ENCODE assay signal across 27 cellular contexts in genomic region chr4:101415962-101416361, GRCh38.
DNase-seq lines count a peak whose midpoint lies in the region; ATAC-seq, FAIRE-seq and TF ChIP-seq lines count a peak whose summit lies in the region.
"Had no signal": no experiment of that assay in that cellular context is flagged by ENCODE, and none has a peak within 500 bp of the region (broad histone marks: within the 10 kb centered on the region; RNA-seq: fewer than 3 reads in every experiment).

No MANE protein-coding gene starts in this region.

- H3K4me1 Mint-ChIP-seq in chondrocyte (ENCODE audit: low read depth) (peaks cover 11% of the 10 kb centered on the region), natural killer cell (peaks cover 60 to 63% of the 10 kb centered on the region in 2 donors)

- H3K27ac ChIP-seq in HepG2 (ENCODE audit: extremely low read length, insufficient read depth, low read length) (no peak overlapping the region), right lobe of liver (no peak overlapping the region), subcutaneous abdominal adipose tissue (ENCODE audit: low read depth, low read length) (peak overlapping the region; percentile 27)
- H3K27ac ChIP-seq: A549, C4-2B had no signal

- H3K79me2 ChIP-seq in HepG2 (ENCODE audit: insufficient read depth, low read length): no peaks in the 10 kb centered on the region

- no TSS peak for BruUV-seq in HepG2 (replicated peaks; lab: Mats Ljungman, UMichigan)

- TF ChIP-seq CTCF in HepG2 (CRISPR knock-in tag; IDR thresholded peaks at IDR 0.05) (no peak), right lobe of liver (IDR thresholded peaks at IDR 0.05) (no peak), chondrocyte (IDR thresholded peaks at IDR 0.05) (no peak), natural killer cell (IDR thresholded peaks at IDR 0.05) (no peak)

- no peaks in the 10 kb centered on the region for H3K36me3 ChIP-seq in HepG2 (replicated peaks in 1 of 2; ENCODE audit: control insufficient read depth in 1 of 2, insufficient read depth in 2 of 2, low read length in 2 of 2)
- no peaks in the 10 kb centered on the region for H3K36me3 ChIP-seq in right lobe of liver
- H3K36me3 ChIP-seq in subcutaneous abdominal adipose tissue (ENCODE audit: control insufficient read depth in 5 of 5, insufficient read depth in 5 of 5, low read length in 5 of 5): no peaks in the 10 kb centered on the region

- H3K4me2 ChIP-seq in HepG2 (ENCODE audit: low read depth, low read length): no peak overlapping the region
- H3K4me2 ChIP-seq: A549 had no signal

- no peak for FAIRE-seq in HepG2 (lab: Jason Lieb, UNC)
- FAIRE-seq: A549, GM12892 had no signal

- intact Hi-C loops in HepG2 (cut with micrococcal nuclease; ENCODE audit: unreplicated experiment) (no loop called here), right lobe of liver (cut with DNase I) (no loop called here), natural killer cell (cut with micrococcal nuclease) (loop anchor here (5.0 to 10.0 kb wide), 5 partner anchors 69 to 394 kb away; partner anchors contain the start of gene PPP3CA)

- H3K4me3 Mint-ChIP-seq in chondrocyte (ENCODE audit: unreplicated experiment) (no peak overlapping the region), natural killer cell (peak overlapping the region; percentile 60)
- H3K4me3 Mint-ChIP-seq: CD8-positive, alpha-beta T cell; IgD-negative memory B cell had no signal

- POLR2A ChIA-PET in HepG2 (lab: Yijun Ruan, JAX) (no interaction called here), HEK293T (lab: Yijun Ruan, JAX) (no interaction called here)

- H3K9me3 ChIP-seq in HepG2 (ENCODE audit: low read length) (no peaks in the 10 kb centered on the region), right lobe of liver (no peaks in the 10 kb centered on the region), subcutaneous abdominal adipose tissue (ENCODE audit: control insufficient read depth in 5 of 5, low read length in 5 of 5) (no peaks in the 10 kb centered on the region)
- H3K9me3 ChIP-seq: A549, Caco-2 had no signal

- DNase-seq in HepG2 (ENCODE audit: low spot score): no peak
- no peak for DNase-seq in right lobe of liver
- DNase-seq in chondrocyte (ENCODE audit: low spot score): peak; percentile 72
- peak; percentile 23 for DNase-seq in natural killer cell
- DNase-seq in HEK293T (ENCODE audit: extremely low spot score): no peak
- DNase-seq in HuH-7 (ENCODE audit: low spot score): no peak
- no peak for DNase-seq in activated CD4-positive, alpha-beta T cell treated with anti-CD3 and anti-CD28 coated beads for 48 hours
- DNase-seq: Caco-2; CD8-positive, alpha-beta T cell; EL; GF-D8; GOT3; HCEC 1CT; NCI-H1092; NCI-H1417 treated with DMSO at 0.1 percent for 48 hours; NCI-H1694 treated with DMSO at 0.1 percent for 48 hours; NCI-H2081; NCI-H226; NCI-H524 treated with DMSO at 0.1 percent for 48 hours; NCI-H774; RPMI8226; SHP77 had no signal

- H4K20me1 ChIP-seq in HepG2 (ENCODE audit: insufficient read depth, low read length): no peaks in the 10 kb centered on the region

- H3K4me1 ChIP-seq in HepG2 (ENCODE audit: insufficient read depth, low read length) (peaks cover 8% of the 10 kb centered on the region; the same call in 1 of the 2 replicates), right lobe of liver (no peaks in the 10 kb centered on the region), subcutaneous abdominal adipose tissue (ENCODE audit: control insufficient read depth in 5 of 5, insufficient read depth in 5 of 5, low read length in 5 of 5) (peaks cover 0 to 39% (median 2%) of the 10 kb centered on the region in 5 donors)

- H3K27ac Mint-ChIP-seq in chondrocyte (ENCODE audit: unreplicated experiment) (no peak overlapping the region), natural killer cell (no peak overlapping the region)
- H3K27ac Mint-ChIP-seq: CD8-positive, alpha-beta T cell; IgD-negative memory B cell had no signal

- in situ Hi-C loops in HepG2 (cut with HindIII; ENCODE audit: extremely low pct_ligation_motif_present, low pct_unique_long_range_greater_than_20kb): no loop called here

- TF ChIP-seq EP300 in HepG2 (IDR thresholded peaks at IDR 0.05; ENCODE audit: low read depth in 2 of 2, low read length in 2 of 2) (no peak), HepG2 (CRISPR knock-in tag; IDR thresholded peaks at IDR 0.05; ENCODE audit: borderline replicate concordance) (no peak)

- H3K9me3 Mint-ChIP-seq in chondrocyte (ENCODE audit: low read depth) (peaks cover 3% of the 10 kb centered on the region), natural killer cell (no peaks in the 10 kb centered on the region)
- H3K9me3 Mint-ChIP-seq: CD8-positive, alpha-beta T cell had no signal

- peak; percentile 23; the same call in 1 of the 3 replicates for ATAC-seq in HepG2
- no peak for ATAC-seq in right lobe of liver
- ATAC-seq in natural killer cell: peak in 2 of 3 donors; percentile 29 to 40
- ATAC-seq: A549; CD8-positive, alpha-beta T cell had no signal

- H3K27me3 ChIP-seq in HepG2 (ENCODE audit: control insufficient read depth in 1 of 2, insufficient read depth in 2 of 2, low read length in 2 of 2) (no peaks in the 10 kb centered on the region; a peak in 1 of 5 replicates), right lobe of liver (no peaks in the 10 kb centered on the region), subcutaneous abdominal adipose tissue (ENCODE audit: control insufficient read depth in 5 of 5, insufficient read depth in 4 of 5, low read length in 5 of 5) (no peaks in the 10 kb centered on the region)

- H2AFZ ChIP-seq in HepG2 (ENCODE audit: low read length): no peak overlapping the region

- CTCF ChIA-PET in HepG2 (lab: Yijun Ruan, JAX; ENCODE audit: low intra/inter-chr PET ratio, low total read pairs): no interaction called here
- CTCF ChIA-PET in HEK293T (lab: Yijun Ruan, JAX): no interaction called here

- 30% methylated on average over 4 of the region's 6 CpGs for WGBS in HepG2 (ENCODE audit: low lambda C conversion rate)
- 79% methylated on average over 2 of the region's 6 CpGs for WGBS in right lobe of liver (ENCODE audit: insufficient coverage, low coverage, low lambda C conversion rate, missing lambda C conversion rate)

- no peak overlapping the region for H3K9ac ChIP-seq in HepG2 (ENCODE audit: insufficient read depth, low read depth, low read length)
- no peak overlapping the region for H3K9ac ChIP-seq in subcutaneous abdominal adipose tissue (ENCODE audit: low read length in 5 of 5)

- H3K36me3 Mint-ChIP-seq in chondrocyte (ENCODE audit: low read depth) (no peaks in the 10 kb centered on the region), natural killer cell (no peaks in the 10 kb centered on the region)
- H3K36me3 Mint-ChIP-seq: CD8-positive, alpha-beta T cell; IgD-negative memory B cell had no signal

- no peaks in the 10 kb centered on the region for H3K27me3 Mint-ChIP-seq in chondrocyte (ENCODE audit: low read depth)
- peaks cover 0 to 7% of the 10 kb centered on the region in 2 donors for H3K27me3 Mint-ChIP-seq in natural killer cell (ENCODE audit: low read depth in 2 of 2)
- H3K27me3 Mint-ChIP-seq: IgD-negative memory B cell had no signal

- no peak for TF ChIP-seq POLR2A in HepG2 (IDR thresholded peaks at IDR 0.05; ENCODE audit: insufficient read depth in 1 of 2, low read depth in 2 of 2, low read length in 2 of 2)
- TF ChIP-seq POLR2A in right lobe of liver (IDR thresholded peaks at IDR 0.05): no peak

- H3K4me3 ChIP-seq in HepG2 (replicated peaks in 1 of 3; ENCODE audit: insufficient read depth in 1 of 3, low read depth in 2 of 3, low read length in 3 of 3) (no peak overlapping the region), right lobe of liver (no peak overlapping the region), subcutaneous abdominal adipose tissue (ENCODE audit: low read depth in 1 of 5, low read length in 5 of 5) (no peak overlapping the region)
- H3K4me3 ChIP-seq: A549 had no signal

- no peak for TF ChIP-seq RAD21 in HepG2 (CRISPR knock-in tag; IDR thresholded peaks at IDR 0.05)

TF ChIP-seq in HepG2, 621 proteins besides CTCF, POLR2A, EP300 and RAD21 (continues in another document):
- TF ChIP-seq ZNF557 (CRISPR knock-in tag; IDR thresholded peaks at IDR 0.05): no peak
- TF ChIP-seq FIP1L1 (IDR thresholded peaks at IDR 0.05; ENCODE audit: borderline replicate concordance, insufficient read depth, low read depth, low read length): no peak
- no peak for TF ChIP-seq NAIF1 (CRISPR knock-in tag; IDR thresholded peaks at IDR 0.05; ENCODE audit: borderline replicate concordance)
- TF ChIP-seq SIN3A (IDR thresholded peaks at IDR 0.05; ENCODE audit: borderline replicate concordance, low read depth, low read length): no peak

TF ChIP-seq in HEK293T, 16 proteins besides CTCF, POLR2A, EP300 and RAD21:
- TF ChIP-seq ARNT (IDR thresholded peaks at IDR 0.05) (no peak), SUZ12 (IDR thresholded peaks at IDR 0.05) (no peak), TARDBP (IDR thresholded peaks at IDR 0.05) (no peak), NFRKB (IDR thresholded peaks at IDR 0.05) (no peak), ZNF384 (IDR thresholded peaks at IDR 0.05) (no peak), LEF1 (IDR thresholded peaks at IDR 0.05; ENCODE audit: borderline replicate concordance) (no peak), BHLHE40 (IDR thresholded peaks at IDR 0.05; ENCODE audit: borderline replicate concordance) (no peak), SP1 (IDR thresholded peaks at IDR 0.05) (no peak), FOXK2 (IDR thresholded peaks at IDR 0.05) (no peak), FOXM1 (IDR thresholded peaks at IDR 0.05; ENCODE audit: borderline replicate concordance) (no peak)

Comparison
In these comparisons a context has a peak if more than half of its experiments do, and no peak if none do; other contexts are left out.
1. ATAC-seq: peak in HepG2 (single experiment) and natural killer cell (2 of 3); none in right lobe of liver (0 of 4).
2. DNase-seq: peak in chondrocyte (single experiment) and natural killer cell (single experiment); none in HepG2 (single experiment), right lobe of liver (0 of 3), HEK293T (single experiment), HuH-7 (single experiment) and activated CD4-positive, alpha-beta T cell treated with anti-CD3 and anti-CD28 coated beads for 48 hours (single experiment).